ENCODE assay signal across 1 cellular context in the genomic region with DNA sequence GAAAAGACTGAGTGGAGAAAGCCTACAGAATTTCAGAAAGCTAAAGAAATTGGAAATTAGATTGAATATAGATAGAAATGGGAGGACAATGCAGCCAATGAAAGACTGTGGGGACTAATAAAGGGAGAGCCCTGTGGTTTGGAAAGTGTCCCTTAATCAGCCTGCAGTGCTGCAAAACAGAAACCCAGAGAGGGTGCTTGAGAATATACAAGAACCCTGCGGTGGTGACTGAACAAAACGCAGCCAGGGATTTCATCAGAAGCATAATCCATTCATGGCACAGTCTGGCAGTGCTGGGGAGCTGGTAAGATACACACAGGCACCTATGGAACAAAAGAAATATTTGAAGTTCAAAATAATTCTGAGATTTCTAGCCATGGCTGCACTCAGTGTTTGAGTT.
TF ChIP-seq lines count a peak whose summit lies in the region.

No MANE protein-coding gene starts in this region.

TF ChIP-seq in GM23338, 12 proteins besides CTCF, POLR2A, EP300 and RAD21 (continued from another document):
- TF ChIP-seq, protein P1, sequence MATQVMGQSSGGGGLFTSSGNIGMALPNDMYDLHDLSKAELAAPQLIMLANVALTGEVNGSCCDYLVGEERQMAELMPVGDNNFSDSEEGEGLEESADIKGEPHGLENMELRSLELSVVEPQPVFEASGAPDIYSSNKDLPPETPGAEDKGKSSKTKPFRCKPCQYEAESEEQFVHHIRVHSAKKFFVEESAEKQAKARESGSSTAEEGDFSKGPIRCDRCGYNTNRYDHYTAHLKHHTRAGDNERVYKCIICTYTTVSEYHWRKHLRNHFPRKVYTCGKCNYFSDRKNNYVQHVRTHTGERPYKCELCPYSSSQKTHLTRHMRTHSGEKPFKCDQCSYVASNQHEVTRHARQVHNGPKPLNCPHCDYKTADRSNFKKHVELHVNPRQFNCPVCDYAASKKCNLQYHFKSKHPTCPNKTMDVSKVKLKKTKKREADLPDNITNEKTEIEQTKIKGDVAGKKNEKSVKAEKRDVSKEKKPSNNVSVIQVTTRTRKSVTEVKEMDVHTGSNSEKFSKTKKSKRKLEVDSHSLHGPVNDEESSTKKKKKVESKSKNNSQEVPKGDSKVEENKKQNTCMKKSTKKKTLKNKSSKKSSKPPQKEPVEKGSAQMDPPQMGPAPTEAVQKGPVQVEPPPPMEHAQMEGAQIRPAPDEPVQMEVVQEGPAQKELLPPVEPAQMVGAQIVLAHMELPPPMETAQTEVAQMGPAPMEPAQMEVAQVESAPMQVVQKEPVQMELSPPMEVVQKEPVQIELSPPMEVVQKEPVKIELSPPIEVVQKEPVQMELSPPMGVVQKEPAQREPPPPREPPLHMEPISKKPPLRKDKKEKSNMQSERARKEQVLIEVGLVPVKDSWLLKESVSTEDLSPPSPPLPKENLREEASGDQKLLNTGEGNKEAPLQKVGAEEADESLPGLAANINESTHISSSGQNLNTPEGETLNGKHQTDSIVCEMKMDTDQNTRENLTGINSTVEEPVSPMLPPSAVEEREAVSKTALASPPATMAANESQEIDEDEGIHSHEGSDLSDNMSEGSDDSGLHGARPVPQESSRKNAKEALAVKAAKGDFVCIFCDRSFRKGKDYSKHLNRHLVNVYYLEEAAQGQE (IDR thresholded peaks at IDR 0.05; ENCODE audit: unreplicated experiment) = no peak
- no peak for TF ChIP-seq STAT1 (IDR thresholded peaks at IDR 0.05; ENCODE audit: unreplicated experiment)
- TF ChIP-seq, protein P2, sequence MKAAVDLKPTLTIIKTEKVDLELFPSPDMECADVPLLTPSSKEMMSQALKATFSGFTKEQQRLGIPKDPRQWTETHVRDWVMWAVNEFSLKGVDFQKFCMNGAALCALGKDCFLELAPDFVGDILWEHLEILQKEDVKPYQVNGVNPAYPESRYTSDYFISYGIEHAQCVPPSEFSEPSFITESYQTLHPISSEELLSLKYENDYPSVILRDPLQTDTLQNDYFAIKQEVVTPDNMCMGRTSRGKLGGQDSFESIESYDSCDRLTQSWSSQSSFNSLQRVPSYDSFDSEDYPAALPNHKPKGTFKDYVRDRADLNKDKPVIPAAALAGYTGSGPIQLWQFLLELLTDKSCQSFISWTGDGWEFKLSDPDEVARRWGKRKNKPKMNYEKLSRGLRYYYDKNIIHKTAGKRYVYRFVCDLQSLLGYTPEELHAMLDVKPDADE (IDR thresholded peaks at IDR 0.05) = no peak
- no peak for TF ChIP-seq CREB1 (CRISPR knock-in tag; IDR thresholded peaks at IDR 0.05; ENCODE audit: low read depth)
- TF ChIP-seq, protein P3, sequence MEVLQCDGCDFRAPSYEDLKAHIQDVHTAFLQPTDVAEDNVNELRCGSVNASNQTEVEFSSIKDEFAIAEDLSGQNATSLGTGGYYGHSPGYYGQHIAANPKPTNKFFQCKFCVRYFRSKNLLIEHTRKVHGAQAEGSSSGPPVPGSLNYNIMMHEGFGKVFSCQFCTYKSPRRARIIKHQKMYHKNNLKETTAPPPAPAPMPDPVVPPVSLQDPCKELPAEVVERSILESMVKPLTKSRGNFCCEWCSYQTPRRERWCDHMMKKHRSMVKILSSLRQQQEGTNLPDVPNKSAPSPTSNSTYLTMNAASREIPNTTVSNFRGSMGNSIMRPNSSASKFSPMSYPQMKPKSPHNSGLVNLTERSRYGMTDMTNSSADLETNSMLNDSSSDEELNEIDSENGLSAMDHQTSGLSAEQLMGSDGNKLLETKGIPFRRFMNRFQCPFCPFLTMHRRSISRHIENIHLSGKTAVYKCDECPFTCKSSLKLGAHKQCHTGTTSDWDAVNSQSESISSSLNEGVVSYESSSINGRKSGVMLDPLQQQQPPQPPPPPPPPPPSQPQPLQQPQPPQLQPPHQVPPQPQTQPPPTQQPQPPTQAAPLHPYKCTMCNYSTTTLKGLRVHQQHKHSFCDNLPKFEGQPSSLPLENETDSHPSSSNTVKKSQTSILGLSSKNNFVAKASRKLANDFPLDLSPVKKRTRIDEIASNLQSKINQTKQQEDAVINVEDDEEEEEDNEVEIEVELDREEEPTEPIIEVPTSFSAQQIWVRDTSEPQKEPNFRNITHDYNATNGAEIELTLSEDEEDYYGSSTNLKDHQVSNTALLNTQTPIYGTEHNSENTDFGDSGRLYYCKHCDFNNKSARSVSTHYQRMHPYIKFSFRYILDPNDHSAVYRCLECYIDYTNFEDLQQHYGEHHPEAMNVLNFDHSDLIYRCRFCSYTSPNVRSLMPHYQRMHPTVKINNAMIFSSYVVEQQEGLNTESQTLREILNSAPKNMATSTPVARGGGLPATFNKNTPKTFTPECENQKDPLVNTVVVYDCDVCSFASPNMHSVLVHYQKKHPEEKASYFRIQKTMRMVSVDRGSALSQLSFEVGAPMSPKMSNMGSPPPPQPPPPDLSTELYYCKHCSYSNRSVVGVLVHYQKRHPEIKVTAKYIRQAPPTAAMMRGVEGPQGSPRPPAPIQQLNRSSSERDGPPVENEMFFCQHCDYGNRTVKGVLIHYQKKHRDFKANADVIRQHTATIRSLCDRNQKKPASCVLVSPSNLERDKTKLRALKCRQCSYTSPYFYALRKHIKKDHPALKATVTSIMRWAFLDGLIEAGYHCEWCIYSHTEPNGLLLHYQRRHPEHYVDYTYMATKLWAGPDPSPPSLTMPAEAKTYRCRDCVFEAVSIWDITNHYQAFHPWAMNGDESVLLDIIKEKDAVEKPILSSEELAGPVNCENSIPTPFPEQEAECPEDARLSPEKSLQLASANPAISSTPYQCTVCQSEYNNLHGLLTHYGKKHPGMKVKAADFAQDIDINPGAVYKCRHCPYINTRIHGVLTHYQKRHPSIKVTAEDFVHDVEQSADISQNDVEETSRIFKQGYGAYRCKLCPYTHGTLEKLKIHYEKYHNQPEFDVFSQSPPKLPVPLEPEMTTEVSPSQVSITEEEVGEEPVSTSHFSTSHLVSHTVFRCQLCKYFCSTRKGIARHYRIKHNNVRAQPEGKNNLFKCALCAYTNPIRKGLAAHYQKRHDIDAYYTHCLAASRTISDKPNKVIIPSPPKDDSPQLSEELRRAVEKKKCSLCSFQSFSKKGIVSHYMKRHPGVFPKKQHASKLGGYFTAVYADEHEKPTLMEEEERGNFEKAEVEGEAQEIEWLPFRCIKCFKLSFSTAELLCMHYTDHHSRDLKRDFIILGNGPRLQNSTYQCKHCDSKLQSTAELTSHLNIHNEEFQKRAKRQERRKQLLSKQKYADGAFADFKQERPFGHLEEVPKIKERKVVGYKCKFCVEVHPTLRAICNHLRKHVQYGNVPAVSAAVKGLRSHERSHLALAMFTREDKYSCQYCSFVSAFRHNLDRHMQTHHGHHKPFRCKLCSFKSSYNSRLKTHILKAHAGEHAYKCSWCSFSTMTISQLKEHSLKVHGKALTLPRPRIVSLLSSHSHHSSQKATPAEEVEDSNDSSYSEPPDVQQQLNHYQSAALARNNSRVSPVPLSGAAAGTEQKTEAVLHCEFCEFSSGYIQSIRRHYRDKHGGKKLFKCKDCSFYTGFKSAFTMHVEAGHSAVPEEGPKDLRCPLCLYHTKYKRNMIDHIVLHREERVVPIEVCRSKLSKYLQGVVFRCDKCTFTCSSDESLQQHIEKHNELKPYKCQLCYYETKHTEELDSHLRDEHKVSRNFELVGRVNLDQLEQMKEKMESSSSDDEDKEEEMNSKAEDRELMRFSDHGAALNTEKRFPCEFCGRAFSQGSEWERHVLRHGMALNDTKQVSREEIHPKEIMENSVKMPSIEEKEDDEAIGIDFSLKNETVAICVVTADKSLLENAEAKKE (CRISPR knock-in tag; IDR thresholded peaks at IDR 0.05) = no peak
- no peak for TF ChIP-seq ZNF331 (CRISPR knock-in tag; IDR thresholded peaks at IDR 0.05; ENCODE audit: low read depth)
